8 cellular contexts compared by ENCODE assay signal in genomic region chr4:147683717-147684700, GRCh38. TPM values are rescaled to one million over a fixed set of nuclear protein-coding genes. Genes with fewer than 3 reads are reported as not detected.
A peak's percentile ranks its signal among the peaks of the same experiment; 100 is the strongest.
DNase-seq lines count a peak whose midpoint lies in the region; ATAC-seq lines count a peak whose summit lies in the region.

PRMT9 (minus strand) TSS chr4:147684163; CDS start chr4:147683987, 176 bp downstream.

- H3K27me3 Mint-ChIP-seq in activated CD4-positive, alpha-beta T cell treated with anti-CD3 and anti-CD28 coated beads for 36 hours: peaks cover 6% of the 10 kb centered on the region

- H3K4me3 Mint-ChIP-seq in activated CD4-positive, alpha-beta T cell treated with anti-CD3 and anti-CD28 coated beads for 36 hours: peak within 1 kb of the TSS; percentile 92

- peak within 1 kb of the TSS; percentile 92 for H3K27ac ChIP-seq in cingulate gyrus (ENCODE audit: low read depth, low read length)

- DNase-seq in Ammon's horn (ENCODE audit: low spot score) (peak; percentile 96), NCI-H446 (lab: John Stamatoyannopoulos, UW) (peak; percentile 69 to 92), kidney tubule cell (ENCODE audit: low spot score) (peak; percentile 92)
- DNase-seq in activated CD4-positive, alpha-beta T cell treated with anti-CD3 and anti-CD28 coated beads for 36 hours: peak; percentile 93
- DNase-seq in stimulated activated CD4-positive, alpha-beta T cell treated with anti-CD3 and anti-CD28 coated beads, Interleukin-1b, Interleukin-23, amount 100 ng/mL, for 1 hour (ENCODE audit: low read depth in 2 of 2): peak; percentile 52 to 75

- ATAC-seq in GM19025 (IDR thresholded peaks at IDR 0.05; ENCODE audit: low read depth, unreplicated experiment) (peak; percentile 99), HG03280 (IDR thresholded peaks at IDR 0.05; ENCODE audit: unreplicated experiment) (peak; percentile 99)
- ATAC-seq in activated CD4-positive, alpha-beta T cell treated with anti-CD3 and anti-CD28 coated beads for 36 hours: peak; percentile 99

- intact Hi-C loops in activated CD4-positive, alpha-beta T cell treated with anti-CD3 and anti-CD28 coated beads for 36 hours (cut with DNase I, micrococcal nuclease): loop anchor here (1.0 to 5.0 kb wide), 5 partner anchors 48 to 758 kb away; partner anchors contain the start of genes ARHGAP10 (in 2 of the 2), TMEM184C (in 2 of the 2) and NR3C2 (in 1 of the 2)

- H3K27ac Mint-ChIP-seq in activated CD4-positive, alpha-beta T cell treated with anti-CD3 and anti-CD28 coated beads for 36 hours: peak within 1 kb of the TSS; percentile 91

- CTCF ChIA-PET in activated CD4-positive, alpha-beta T cell treated with anti-CD3 and anti-CD28 coated beads for 36 hours (lab: Charles Lee): interaction anchor here (0.6 to 4.7 kb wide), 10 partner anchors 11 to 944 kb away, joined by 3 to 40 read pairs (median 4); partner anchors contain the start of gene TMEM184C

- POLR2A ChIA-PET in activated CD4-positive, alpha-beta T cell treated with anti-CD3 and anti-CD28 coated beads for 36 hours (lab: Charles Lee): interaction anchor here (1.0 to 2.3 kb wide), 2 partner anchors 67 to 108 kb away, joined by 3 to 21 read pairs; partner anchors contain the start of gene TMEM184C

- H3K4me1 Mint-ChIP-seq in activated CD4-positive, alpha-beta T cell treated with anti-CD3 and anti-CD28 coated beads for 36 hours: peaks cover 25% of the 10 kb centered on the region

- H3K9me3 Mint-ChIP-seq in activated CD4-positive, alpha-beta T cell treated with anti-CD3 and anti-CD28 coated beads for 36 hours (ENCODE audit: low read depth): no peaks in the 10 kb centered on the region

- H3K36me3 Mint-ChIP-seq in activated CD4-positive, alpha-beta T cell treated with anti-CD3 and anti-CD28 coated beads for 36 hours (ENCODE audit: low read depth): peaks cover 7% of the 10 kb centered on the region

RNA-seq across cellular contexts. Expression of gene PRMT9, which starts in this region (rescaled TPM):
- 1 to 10 TPM; 6.2 to 7.5 TPM for total RNA-seq in activated CD4-positive, alpha-beta T cell treated with anti-CD3 and anti-CD28 coated beads for 36 hours

Comparison
In these comparisons a context has a peak if more than half of its experiments do, and no peak if none do; other contexts are left out.
1. Peak in every context shown above with its lines: DNase-seq, ATAC-seq and H3K27ac ChIP-seq.